ENCODE assay signal across 1 cellular context in the genomic region with DNA sequence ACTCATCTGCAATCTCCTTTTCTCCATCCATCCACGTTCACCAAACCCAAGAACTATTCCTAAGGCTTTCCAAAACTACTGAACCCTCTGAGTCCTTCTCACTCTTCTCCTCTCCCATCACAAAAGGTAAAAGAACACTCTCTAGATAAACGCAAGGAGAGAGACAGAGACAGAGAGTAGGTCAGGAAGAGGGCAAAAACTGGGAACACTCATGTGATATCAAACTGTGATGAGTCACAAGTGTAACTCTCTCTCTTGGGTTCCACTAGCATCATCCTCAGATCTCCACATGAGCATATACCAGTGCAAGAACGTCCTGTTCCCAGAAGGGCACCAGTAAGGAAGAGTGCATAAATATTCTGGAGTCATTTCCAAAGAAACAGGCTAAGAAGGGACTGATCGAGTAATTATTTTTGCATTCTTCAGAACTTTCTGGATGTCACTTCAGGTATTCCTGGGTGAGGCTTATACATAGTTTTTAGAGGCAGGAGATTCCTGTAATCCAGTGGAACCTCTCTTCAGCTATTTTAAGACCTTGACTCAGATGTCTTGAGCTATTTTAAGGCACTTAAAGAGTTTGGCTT.
TF ChIP-seq lines count a peak whose summit lies in the region.

No MANE protein-coding gene starts in this region.

TF ChIP-seq in K562, 482 proteins besides CTCF, POLR2A, EP300 and RAD21 (continued from another document and continues in another):
- TF ChIP-seq EHMT2 (IDR thresholded peaks at IDR 0.05), result 0 out of 2 replicates have a peak, but pooled peaks have one; percentile 29
- TF ChIP-seq TFAP4 (CRISPR knock-in tag; IDR thresholded peaks at IDR 0.05; ENCODE audit: borderline replicate concordance), result no peak
- TF ChIP-seq POLR2AphosphoS2 (IDR thresholded peaks at IDR 0.05; ENCODE audit: low read length), result no peak
- no peak for TF ChIP-seq ZC3H4 (CRISPR knock-in tag; IDR thresholded peaks at IDR 0.05; ENCODE audit: borderline replicate concordance)
- TF ChIP-seq DDX20 (tag; IDR thresholded peaks at IDR 0.05; ENCODE audit: low read depth), result no peak
- TF ChIP-seq ZNF143 (CRISPR knock-in tag; IDR thresholded peaks at IDR 0.05), result no peak
- no peak for TF ChIP-seq ZNF354B (CRISPR knock-in tag; IDR thresholded peaks at IDR 0.05)
- TF ChIP-seq ZBTB33 (CRISPR knock-in tag; IDR thresholded peaks at IDR 0.05), result no peak
- TF ChIP-seq, protein P1, sequence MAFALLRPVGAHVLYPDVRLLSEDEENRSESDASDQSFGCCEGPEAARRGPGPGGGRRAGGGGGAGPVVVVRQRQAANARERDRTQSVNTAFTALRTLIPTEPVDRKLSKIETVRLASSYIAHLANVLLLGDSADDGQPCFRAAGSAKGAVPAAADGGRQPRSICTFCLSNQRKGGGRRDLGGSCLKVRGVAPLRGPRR (CRISPR knock-in tag; IDR thresholded peaks at IDR 0.05), result no peak
- no peak for TF ChIP-seq NFYB (IDR thresholded peaks at IDR 0.05; ENCODE audit: extremely low read depth, insufficient read length)
- TF ChIP-seq TRIM25 (IDR thresholded peaks at IDR 0.05; ENCODE audit: borderline replicate concordance), result no peak
- TF ChIP-seq TAL1 (IDR thresholded peaks at IDR 0.05), result no peak; the same call in 1 of the 2 replicates
- TF ChIP-seq, protein P2, sequence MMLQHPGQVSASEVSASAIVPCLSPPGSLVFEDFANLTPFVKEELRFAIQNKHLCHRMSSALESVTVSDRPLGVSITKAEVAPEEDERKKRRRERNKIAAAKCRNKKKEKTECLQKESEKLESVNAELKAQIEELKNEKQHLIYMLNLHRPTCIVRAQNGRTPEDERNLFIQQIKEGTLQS (IDR thresholded peaks at IDR 0.05), result peak; percentile 91
- TF ChIP-seq, protein P2 (CRISPR knock-in tag; conservative IDR thresholded peaks at IDR 0.05), result no peak
- TF ChIP-seq MEIS2 (IDR thresholded peaks at IDR 0.05; ENCODE audit: partially characterized antibody), result no peak
- no peak for TF ChIP-seq NUFIP1 (IDR thresholded peaks at IDR 0.05; ENCODE audit: partially characterized antibody)
- peak; percentile 84 for TF ChIP-seq MEF2D (tag; conservative IDR thresholded peaks at IDR 0.05; ENCODE audit: low read depth)
- TF ChIP-seq MCM2 (IDR thresholded peaks at IDR 0.05; ENCODE audit: low read depth), result no peak
- TF ChIP-seq PURB (CRISPR knock-in tag; IDR thresholded peaks at IDR 0.05; ENCODE audit: low read depth), result no peak
- TF ChIP-seq RBFOX2 (IDR thresholded peaks at IDR 0.05; ENCODE audit: low read depth, low read length), result peak; percentile 43; the same call in 1 of the 2 replicates
- TF ChIP-seq ERF (CRISPR knock-in tag; IDR thresholded peaks at IDR 0.05), result no peak
- TF ChIP-seq, protein P3, sequence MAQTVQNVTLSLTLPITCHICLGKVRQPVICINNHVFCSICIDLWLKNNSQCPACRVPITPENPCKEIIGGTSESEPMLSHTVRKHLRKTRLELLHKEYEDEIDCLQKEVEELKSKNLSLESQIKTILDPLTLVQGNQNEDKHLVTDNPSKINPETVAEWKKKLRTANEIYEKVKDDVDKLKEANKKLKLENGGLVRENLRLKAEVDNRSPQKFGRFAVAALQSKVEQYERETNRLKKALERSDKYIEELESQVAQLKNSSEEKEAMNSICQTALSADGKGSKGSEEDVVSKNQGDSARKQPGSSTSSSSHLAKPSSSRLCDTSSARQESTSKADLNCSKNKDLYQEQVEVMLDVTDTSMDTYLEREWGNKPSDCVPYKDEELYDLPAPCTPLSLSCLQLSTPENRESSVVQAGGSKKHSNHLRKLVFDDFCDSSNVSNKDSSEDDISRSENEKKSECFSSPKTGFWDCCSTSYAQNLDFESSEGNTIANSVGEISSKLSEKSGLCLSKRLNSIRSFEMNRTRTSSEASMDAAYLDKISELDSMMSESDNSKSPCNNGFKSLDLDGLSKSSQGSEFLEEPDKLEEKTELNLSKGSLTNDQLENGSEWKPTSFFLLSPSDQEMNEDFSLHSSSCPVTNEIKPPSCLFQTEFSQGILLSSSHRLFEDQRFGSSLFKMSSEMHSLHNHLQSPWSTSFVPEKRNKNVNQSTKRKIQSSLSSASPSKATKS (CRISPR knock-in tag; IDR thresholded peaks at IDR 0.05), result no peak
- TF ChIP-seq RBBP5 (IDR thresholded peaks at IDR 0.05; ENCODE audit: borderline replicate concordance, insufficient read depth, low read length, poor library complexity, severe bottlenecking), result peak; percentile 29
- TF ChIP-seq SMARCA5 (IDR thresholded peaks at IDR 0.05), result no peak
- TF ChIP-seq FIP1L1 (IDR thresholded peaks at IDR 0.05; ENCODE audit: low read depth, low read length, poor library complexity, severe bottlenecking), result no peak
- TF ChIP-seq SAFB2 (IDR thresholded peaks at IDR 0.05; ENCODE audit: borderline replicate concordance, low read depth, low read length, severe bottlenecking), result no peak
- TF ChIP-seq PTTG1 (tag; IDR thresholded peaks at IDR 0.05; ENCODE audit: low read depth), result no peak
- TF ChIP-seq USF1 (CRISPR knock-in tag; IDR thresholded peaks at IDR 0.05), result no peak
- TF ChIP-seq, protein P4, sequence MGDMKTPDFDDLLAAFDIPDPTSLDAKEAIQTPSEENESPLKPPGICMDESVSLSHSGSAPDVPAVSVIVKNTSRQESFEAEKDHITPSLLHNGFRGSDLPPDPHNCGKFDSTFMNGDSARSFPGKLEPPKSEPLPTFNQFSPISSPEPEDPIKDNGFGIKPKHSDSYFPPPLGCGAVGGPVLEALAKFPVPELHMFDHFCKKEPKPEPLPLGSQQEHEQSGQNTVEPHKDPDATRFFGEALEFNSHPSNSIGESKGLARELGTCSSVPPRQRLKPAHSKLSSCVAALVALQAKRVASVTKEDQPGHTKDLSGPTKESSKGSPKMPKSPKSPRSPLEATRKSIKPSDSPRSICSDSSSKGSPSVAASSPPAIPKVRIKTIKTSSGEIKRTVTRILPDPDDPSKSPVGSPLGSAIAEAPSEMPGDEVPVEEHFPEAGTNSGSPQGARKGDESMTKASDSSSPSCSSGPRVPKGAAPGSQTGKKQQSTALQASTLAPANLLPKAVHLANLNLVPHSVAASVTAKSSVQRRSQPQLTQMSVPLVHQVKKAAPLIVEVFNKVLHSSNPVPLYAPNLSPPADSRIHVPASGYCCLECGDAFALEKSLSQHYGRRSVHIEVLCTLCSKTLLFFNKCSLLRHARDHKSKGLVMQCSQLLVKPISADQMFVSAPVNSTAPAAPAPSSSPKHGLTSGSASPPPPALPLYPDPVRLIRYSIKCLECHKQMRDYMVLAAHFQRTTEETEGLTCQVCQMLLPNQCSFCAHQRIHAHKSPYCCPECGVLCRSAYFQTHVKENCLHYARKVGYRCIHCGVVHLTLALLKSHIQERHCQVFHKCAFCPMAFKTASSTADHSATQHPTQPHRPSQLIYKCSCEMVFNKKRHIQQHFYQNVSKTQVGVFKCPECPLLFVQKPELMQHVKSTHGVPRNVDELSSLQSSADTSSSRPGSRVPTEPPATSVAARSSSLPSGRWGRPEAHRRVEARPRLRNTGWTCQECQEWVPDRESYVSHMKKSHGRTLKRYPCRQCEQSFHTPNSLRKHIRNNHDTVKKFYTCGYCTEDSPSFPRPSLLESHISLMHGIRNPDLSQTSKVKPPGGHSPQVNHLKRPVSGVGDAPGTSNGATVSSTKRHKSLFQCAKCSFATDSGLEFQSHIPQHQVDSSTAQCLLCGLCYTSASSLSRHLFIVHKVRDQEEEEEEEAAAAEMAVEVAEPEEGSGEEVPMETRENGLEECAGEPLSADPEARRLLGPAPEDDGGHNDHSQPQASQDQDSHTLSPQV (IDR thresholded peaks at IDR 0.05), result peak; percentile 54; the same call in 1 of the 2 replicates
- 0 out of 2 replicates have a peak, but pooled peaks have one; percentile 8 for TF ChIP-seq ELF2 (CRISPR knock-in tag; IDR thresholded peaks at IDR 0.05)
- TF ChIP-seq SP2 (IDR thresholded peaks at IDR 0.05; ENCODE audit: extremely low read depth, low read depth, low read length, poor library complexity, severe bottlenecking), result no peak
- TF ChIP-seq MYC (IDR thresholded peaks at IDR 0.05; ENCODE audit: low read depth, low read length), result no peak
- no peak for TF ChIP-seq MYC (CRISPR knock-in tag; IDR thresholded peaks at IDR 0.05; ENCODE audit: borderline replicate concordance, low read depth)
- no peak for TF ChIP-seq TARDBP (IDR thresholded peaks at IDR 0.05)
- no peak for TF ChIP-seq CAMTA2 (CRISPR knock-in tag; conservative IDR thresholded peaks at IDR 0.05)
- TF ChIP-seq FUS (optimal IDR thresholded peaks at IDR 0.05; ENCODE audit: low read depth, low read length), result no peak
- no peak for TF ChIP-seq RBM25 (IDR thresholded peaks at IDR 0.05; ENCODE audit: low read depth, low read length, severe bottlenecking)
- no peak for TF ChIP-seq ZNF79 (CRISPR knock-in tag; IDR thresholded peaks at IDR 0.05; ENCODE audit: low read depth)
- no peak for TF ChIP-seq SIN3B (IDR thresholded peaks at IDR 0.05; ENCODE audit: low read depth)
- no peak for TF ChIP-seq ZNF586 (CRISPR knock-in tag; conservative IDR thresholded peaks at IDR 0.05)
- no peak for TF ChIP-seq ZKSCAN3 (CRISPR knock-in tag; IDR thresholded peaks at IDR 0.05)
- TF ChIP-seq ZSCAN32 (CRISPR knock-in tag; IDR thresholded peaks at IDR 0.05), result no peak
- TF ChIP-seq CHD4 (IDR thresholded peaks at IDR 0.05; ENCODE audit: insufficient read depth, insufficient replicate concordance, low read depth, low read length, poor library complexity, severe bottlenecking), result no peak
